ENCODE assay signal across 1 cellular context in the genomic region with DNA sequence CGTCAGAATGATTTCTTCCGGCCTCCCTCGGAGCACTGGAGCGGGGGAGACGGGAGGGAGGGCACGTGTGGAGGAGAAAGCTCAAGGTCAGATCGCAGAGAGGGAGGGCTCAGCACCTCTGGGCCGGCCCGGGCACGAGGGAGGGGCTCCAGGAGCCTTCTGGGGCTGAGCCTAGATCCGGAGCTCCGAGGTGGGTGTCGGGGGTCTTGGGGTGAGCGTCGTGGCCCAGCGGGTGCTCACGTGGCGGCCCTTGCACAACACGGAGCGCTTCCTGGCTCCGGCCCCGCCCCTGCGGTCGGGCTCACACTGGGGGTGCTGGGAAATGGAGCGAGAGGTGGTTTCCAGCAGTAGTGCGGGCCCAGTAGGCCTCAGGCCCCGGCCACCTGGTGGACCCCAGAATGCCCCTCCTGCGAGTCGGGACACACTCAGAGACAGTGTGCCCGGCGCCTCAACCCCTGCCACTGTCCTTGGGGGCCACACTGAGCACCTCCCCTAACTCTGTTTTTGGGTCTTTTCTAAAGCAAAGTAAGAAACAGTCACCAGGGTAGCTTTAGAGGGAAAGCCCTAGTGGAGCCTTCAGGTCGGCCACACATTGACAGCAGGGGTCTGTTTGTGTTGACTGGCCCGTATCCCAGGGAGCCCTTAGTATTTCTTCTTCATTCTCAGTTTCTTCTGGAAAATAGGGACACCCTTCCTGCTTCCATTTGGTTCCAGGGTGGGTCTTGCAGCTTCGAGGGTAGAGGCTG.
TF ChIP-seq lines count a peak whose summit lies in the region.

No MANE protein-coding gene starts in this region.

TF ChIP-seq in HepG2, 621 proteins besides CTCF, POLR2A, EP300 and RAD21 (continued from another document and continues in another):
- TF ChIP-seq, protein P1, sequence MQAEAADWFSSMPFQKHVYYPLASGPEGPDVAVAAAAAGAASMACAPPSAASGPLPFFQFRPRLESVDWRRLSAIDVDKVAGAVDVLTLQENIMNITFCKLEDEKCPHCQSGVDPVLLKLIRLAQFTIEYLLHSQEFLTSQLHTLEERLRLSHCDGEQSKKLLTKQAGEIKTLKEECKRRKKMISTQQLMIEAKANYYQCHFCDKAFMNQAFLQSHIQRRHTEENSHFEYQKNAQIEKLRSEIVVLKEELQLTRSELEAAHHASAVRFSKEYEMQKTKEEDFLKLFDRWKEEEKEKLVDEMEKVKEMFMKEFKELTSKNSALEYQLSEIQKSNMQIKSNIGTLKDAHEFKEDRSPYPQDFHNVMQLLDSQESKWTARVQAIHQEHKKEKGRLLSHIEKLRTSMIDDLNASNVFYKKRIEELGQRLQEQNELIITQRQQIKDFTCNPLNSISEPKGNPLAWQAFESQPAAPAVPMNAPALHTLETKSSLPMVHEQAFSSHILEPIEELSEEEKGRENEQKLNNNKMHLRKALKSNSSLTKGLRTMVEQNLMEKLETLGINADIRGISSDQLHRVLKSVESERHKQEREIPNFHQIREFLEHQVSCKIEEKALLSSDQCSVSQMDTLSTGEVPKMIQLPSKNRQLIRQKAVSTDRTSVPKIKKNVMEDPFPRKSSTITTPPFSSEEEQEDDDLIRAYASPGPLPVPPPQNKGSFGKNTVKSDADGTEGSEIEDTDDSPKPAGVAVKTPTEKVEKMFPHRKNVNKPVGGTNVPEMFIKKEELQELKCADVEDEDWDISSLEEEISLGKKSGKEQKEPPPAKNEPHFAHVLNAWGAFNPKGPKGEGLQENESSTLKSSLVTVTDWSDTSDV (CRISPR knock-in tag; IDR thresholded peaks at IDR 0.05) = no peak
- TF ChIP-seq ZNF598 (CRISPR knock-in tag; IDR thresholded peaks at IDR 0.05; ENCODE audit: borderline replicate concordance) (peak; percentile 23; the same call in 1 of the 2 replicates), ZNF543 (CRISPR knock-in tag; IDR thresholded peaks at IDR 0.05) (no peak), ZBTB7B (CRISPR knock-in tag; IDR thresholded peaks at IDR 0.05) (peak; percentile 87), ZKSCAN1 (IDR thresholded peaks at IDR 0.05; ENCODE audit: low read length) (no peak), STAG1 (CRISPR knock-in tag; IDR thresholded peaks at IDR 0.05) (no peak), ZNF703 (CRISPR knock-in tag; IDR thresholded peaks at IDR 0.05; ENCODE audit: borderline replicate concordance) (peak; percentile 31; the same call in 1 of the 2 replicates), ZNF556 (CRISPR knock-in tag; IDR thresholded peaks at IDR 0.05; ENCODE audit: borderline replicate concordance) (no peak), RARG (CRISPR knock-in tag; IDR thresholded peaks at IDR 0.05; ENCODE audit: low read depth) (no peak), PCBP1 (IDR thresholded peaks at IDR 0.05; ENCODE audit: borderline replicate concordance, low read depth, low read length) (0 out of 2 replicates have a peak, but pooled peaks have one; percentile 17), MLLT10 (CRISPR knock-in tag; IDR thresholded peaks at IDR 0.05) (no peak), ERF (CRISPR knock-in tag; IDR thresholded peaks at IDR 0.05) (peak; percentile 57; the same call in 1 of the 2 replicates), BCL6 (CRISPR knock-in tag; IDR thresholded peaks at IDR 0.05) (no peak), DPF2 (CRISPR knock-in tag; IDR thresholded peaks at IDR 0.05; ENCODE audit: borderline replicate concordance, low read depth) (no peak), HNRNPL (IDR thresholded peaks at IDR 0.05; ENCODE audit: low read depth, low read length) (peak; percentile 71; the same call in 1 of the 2 replicates), ZNF615 (CRISPR knock-in tag; IDR thresholded peaks at IDR 0.05; ENCODE audit: borderline replicate concordance) (no peak), LCORL (IDR thresholded peaks at IDR 0.05) (no peak), LCORL (CRISPR knock-in tag; IDR thresholded peaks at IDR 0.05) (peak; percentile 66), ASH2L (IDR thresholded peaks at IDR 0.05; ENCODE audit: insufficient read length, low read depth, low read length) (no peak), REL (CRISPR knock-in tag; conservative IDR thresholded peaks at IDR 0.05) (no peak), ZSCAN25 (CRISPR knock-in tag; IDR thresholded peaks at IDR 0.05) (0 out of 2 replicates have a peak, but pooled peaks have one; percentile 21), ZC3H4 (CRISPR knock-in tag; IDR thresholded peaks at IDR 0.05; ENCODE audit: borderline replicate concordance) (no peak), HES4 (CRISPR knock-in tag; IDR thresholded peaks at IDR 0.05; ENCODE audit: borderline replicate concordance) (0 out of 2 replicates have a peak, but pooled peaks have one; percentile 21), ZNF589 (CRISPR knock-in tag; conservative IDR thresholded peaks at IDR 0.05) (0 out of 2 replicates have a peak, but pooled peaks have one; percentile 42), ZNF484 (CRISPR knock-in tag; IDR thresholded peaks at IDR 0.05; ENCODE audit: borderline replicate concordance, low read depth) (no peak), ZKSCAN8 (CRISPR knock-in tag; IDR thresholded peaks at IDR 0.05; ENCODE audit: borderline replicate concordance) (no peak), ZNF558 (CRISPR knock-in tag; IDR thresholded peaks at IDR 0.05; ENCODE audit: borderline replicate concordance) (0 out of 2 replicates have a peak, but pooled peaks have one; percentile 4), RARA (CRISPR knock-in tag; IDR thresholded peaks at IDR 0.05) (peak; percentile 61), RELA (CRISPR knock-in tag; IDR thresholded peaks at IDR 0.05) (no peak), FLYWCH1 (CRISPR knock-in tag; IDR thresholded peaks at IDR 0.05) (no peak; the same call in 1 of the 2 replicates), KAT2B (IDR thresholded peaks at IDR 0.05; ENCODE audit: borderline replicate concordance, low read depth, low read length) (no peak), ZNF629 (CRISPR knock-in tag; conservative IDR thresholded peaks at IDR 0.05) (peak; percentile 65; the same call in 1 of the 2 replicates), SAFB2 (CRISPR knock-in tag; IDR thresholded peaks at IDR 0.05; ENCODE audit: borderline replicate concordance, low read depth) (0 out of 2 replicates have a peak, but pooled peaks have one; percentile 47)
- TF ChIP-seq, protein P2, sequence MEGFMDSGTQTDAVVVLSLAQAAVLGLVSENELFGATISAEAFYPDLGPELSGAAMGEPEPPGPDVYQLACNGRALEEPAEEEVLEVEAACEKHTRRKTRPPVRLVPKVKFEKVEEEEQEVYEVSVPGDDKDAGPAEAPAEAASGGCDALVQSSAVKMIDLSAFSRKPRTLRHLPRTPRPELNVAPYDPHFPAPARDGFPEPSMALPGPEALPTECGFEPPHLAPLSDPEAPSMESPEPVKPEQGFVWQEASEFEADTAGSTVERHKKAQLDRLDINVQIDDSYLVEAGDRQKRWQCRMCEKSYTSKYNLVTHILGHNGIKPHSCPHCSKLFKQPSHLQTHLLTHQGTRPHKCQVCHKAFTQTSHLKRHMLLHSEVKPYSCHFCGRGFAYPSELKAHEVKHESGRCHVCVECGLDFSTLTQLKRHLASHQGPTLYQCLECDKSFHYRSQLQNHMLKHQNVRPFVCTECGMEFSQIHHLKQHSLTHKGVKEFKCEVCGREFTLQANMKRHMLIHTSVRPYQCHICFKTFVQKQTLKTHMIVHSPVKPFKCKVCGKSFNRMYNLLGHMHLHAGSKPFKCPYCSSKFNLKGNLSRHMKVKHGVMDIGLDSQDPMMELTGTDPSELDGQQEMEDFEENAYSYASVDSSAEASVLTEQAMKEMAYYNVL (CRISPR knock-in tag; IDR thresholded peaks at IDR 0.05; ENCODE audit: borderline replicate concordance) = peak; percentile 71; the same call in 1 of the 2 replicates
- TF ChIP-seq, protein P3, sequence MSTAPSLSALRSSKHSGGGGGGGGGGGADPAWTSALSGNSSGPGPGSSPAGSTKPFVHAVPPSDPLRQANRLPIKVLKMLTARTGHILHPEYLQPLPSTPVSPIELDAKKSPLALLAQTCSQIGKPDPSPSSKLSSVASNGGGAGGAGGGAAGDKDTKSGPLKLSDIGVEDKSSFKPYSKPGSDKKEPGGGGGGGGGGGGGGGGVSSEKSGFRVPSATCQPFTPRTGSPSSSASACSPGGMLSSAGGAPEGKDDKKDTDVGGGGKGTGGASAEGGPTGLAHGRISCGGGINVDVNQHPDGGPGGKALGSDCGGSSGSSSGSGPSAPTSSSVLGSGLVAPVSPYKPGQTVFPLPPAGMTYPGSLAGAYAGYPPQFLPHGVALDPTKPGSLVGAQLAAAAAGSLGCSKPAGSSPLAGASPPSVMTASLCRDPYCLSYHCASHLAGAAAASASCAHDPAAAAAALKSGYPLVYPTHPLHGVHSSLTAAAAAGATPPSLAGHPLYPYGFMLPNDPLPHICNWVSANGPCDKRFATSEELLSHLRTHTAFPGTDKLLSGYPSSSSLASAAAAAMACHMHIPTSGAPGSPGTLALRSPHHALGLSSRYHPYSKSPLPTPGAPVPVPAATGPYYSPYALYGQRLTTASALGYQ (CRISPR knock-in tag; IDR thresholded peaks at IDR 0.05) = peak; percentile 38; the same call in 1 of the 2 replicates
- TF ChIP-seq, protein P4, sequence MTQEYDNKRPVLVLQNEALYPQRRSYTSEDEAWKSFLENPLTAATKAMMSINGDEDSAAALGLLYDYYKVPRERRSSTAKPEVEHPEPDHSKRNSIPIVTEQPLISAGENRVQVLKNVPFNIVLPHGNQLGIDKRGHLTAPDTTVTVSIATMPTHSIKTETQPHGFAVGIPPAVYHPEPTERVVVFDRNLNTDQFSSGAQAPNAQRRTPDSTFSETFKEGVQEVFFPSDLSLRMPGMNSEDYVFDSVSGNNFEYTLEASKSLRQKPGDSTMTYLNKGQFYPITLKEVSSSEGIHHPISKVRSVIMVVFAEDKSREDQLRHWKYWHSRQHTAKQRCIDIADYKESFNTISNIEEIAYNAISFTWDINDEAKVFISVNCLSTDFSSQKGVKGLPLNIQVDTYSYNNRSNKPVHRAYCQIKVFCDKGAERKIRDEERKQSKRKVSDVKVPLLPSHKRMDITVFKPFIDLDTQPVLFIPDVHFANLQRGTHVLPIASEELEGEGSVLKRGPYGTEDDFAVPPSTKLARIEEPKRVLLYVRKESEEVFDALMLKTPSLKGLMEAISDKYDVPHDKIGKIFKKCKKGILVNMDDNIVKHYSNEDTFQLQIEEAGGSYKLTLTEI (CRISPR knock-in tag; conservative IDR thresholded peaks at IDR 0.05) = no peak
- TF ChIP-seq, protein P5, sequence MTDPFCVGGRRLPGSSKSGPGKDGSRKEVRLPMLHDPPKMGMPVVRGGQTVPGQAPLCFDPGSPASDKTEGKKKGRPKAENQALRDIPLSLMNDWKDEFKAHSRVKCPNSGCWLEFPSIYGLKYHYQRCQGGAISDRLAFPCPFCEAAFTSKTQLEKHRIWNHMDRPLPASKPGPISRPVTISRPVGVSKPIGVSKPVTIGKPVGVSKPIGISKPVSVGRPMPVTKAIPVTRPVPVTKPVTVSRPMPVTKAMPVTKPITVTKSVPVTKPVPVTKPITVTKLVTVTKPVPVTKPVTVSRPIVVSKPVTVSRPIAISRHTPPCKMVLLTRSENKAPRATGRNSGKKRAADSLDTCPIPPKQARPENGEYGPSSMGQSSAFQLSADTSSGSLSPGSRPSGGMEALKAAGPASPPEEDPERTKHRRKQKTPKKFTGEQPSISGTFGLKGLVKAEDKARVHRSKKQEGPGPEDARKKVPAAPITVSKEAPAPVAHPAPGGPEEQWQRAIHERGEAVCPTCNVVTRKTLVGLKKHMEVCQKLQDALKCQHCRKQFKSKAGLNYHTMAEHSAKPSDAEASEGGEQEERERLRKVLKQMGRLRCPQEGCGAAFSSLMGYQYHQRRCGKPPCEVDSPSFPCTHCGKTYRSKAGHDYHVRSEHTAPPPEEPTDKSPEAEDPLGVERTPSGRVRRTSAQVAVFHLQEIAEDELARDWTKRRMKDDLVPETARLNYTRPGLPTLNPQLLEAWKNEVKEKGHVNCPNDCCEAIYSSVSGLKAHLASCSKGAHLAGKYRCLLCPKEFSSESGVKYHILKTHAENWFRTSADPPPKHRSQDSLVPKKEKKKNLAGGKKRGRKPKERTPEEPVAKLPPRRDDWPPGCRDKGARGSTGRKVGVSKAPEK (CRISPR knock-in tag; IDR thresholded peaks at IDR 0.05; ENCODE audit: borderline replicate concordance) = no peak
- TF ChIP-seq, protein P6, sequence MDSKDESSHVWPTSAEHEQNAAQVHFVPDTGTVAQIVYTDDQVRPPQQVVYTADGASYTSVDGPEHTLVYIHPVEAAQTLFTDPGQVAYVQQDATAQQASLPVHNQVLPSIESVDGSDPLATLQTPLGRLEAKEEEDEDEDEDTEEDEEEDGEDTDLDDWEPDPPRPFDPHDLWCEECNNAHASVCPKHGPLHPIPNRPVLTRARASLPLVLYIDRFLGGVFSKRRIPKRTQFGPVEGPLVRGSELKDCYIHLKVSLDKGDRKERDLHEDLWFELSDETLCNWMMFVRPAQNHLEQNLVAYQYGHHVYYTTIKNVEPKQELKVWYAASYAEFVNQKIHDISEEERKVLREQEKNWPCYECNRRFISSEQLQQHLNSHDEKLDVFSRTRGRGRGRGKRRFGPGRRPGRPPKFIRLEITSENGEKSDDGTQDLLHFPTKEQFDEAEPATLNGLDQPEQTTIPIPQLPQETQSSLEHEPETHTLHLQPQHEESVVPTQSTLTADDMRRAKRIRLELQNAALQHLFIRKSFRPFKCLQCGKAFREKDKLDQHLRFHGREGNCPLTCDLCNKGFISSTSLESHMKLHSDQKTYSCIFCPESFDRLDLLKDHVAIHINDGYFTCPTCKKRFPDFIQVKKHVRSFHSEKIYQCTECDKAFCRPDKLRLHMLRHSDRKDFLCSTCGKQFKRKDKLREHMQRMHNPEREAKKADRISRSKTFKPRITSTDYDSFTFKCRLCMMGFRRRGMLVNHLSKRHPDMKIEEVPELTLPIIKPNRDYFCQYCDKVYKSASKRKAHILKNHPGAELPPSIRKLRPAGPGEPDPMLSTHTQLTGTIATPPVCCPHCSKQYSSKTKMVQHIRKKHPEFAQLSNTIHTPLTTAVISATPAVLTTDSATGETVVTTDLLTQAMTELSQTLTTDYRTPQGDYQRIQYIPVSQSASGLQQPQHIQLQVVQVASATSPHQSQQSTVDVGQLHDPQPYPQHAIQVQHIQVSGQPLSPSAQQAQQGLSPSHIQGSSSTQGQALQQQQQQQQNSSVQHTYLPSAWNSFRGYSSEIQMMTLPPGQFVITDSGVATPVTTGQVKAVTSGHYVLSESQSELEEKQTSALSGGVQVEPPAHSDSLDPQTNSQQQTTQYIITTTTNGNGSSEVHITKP (CRISPR knock-in tag; IDR thresholded peaks at IDR 0.05; ENCODE audit: low read depth) = 0 out of 2 replicates have a peak, but pooled peaks have one; percentile 11
- TF ChIP-seq, protein P7, sequence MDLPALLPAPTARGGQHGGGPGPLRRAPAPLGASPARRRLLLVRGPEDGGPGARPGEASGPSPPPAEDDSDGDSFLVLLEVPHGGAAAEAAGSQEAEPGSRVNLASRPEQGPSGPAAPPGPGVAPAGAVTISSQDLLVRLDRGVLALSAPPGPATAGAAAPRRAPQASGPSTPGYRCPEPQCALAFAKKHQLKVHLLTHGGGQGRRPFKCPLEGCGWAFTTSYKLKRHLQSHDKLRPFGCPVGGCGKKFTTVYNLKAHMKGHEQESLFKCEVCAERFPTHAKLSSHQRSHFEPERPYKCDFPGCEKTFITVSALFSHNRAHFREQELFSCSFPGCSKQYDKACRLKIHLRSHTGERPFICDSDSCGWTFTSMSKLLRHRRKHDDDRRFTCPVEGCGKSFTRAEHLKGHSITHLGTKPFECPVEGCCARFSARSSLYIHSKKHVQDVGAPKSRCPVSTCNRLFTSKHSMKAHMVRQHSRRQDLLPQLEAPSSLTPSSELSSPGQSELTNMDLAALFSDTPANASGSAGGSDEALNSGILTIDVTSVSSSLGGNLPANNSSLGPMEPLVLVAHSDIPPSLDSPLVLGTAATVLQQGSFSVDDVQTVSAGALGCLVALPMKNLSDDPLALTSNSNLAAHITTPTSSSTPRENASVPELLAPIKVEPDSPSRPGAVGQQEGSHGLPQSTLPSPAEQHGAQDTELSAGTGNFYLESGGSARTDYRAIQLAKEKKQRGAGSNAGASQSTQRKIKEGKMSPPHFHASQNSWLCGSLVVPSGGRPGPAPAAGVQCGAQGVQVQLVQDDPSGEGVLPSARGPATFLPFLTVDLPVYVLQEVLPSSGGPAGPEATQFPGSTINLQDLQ (CRISPR knock-in tag; IDR thresholded peaks at IDR 0.05) = no peak
